In genomic region chr13:104008571-104009435, GRCh38 we compare ENCODE assay signal across 16 cellular contexts.
DNase-seq lines count a peak whose midpoint lies in the region; ATAC-seq lines count a peak whose summit lies in the region.
"Had no signal": no experiment of that assay in that cellular context is flagged by ENCODE, and none has a peak within 500 bp of the region (broad histone marks: within the 10 kb centered on the region; RNA-seq: fewer than 3 reads in every experiment).

No MANE protein-coding gene starts in this region.

- intact Hi-C loops in posterior vena cava (cut with DNase I), result no loop called here

- DNase-seq in DMS114 treated with DMSO at 0.1 percent for 48 hours (lab: John Stamatoyannopoulos, UW; ENCODE audit: unreplicated experiment) (peak; percentile 78), SHP77 treated with DMSO at 0.1 percent for 48 hours (lab: John Stamatoyannopoulos, UW) (peak; percentile 96), dermis microvascular lymphatic vessel endothelial cell (ENCODE audit: low read depth in 2 of 2) (peak; percentile 3 to 81), lung microvascular endothelial cell (ENCODE audit: low read depth in 2 of 2) (peak; percentile 8 to 92), posterior vena cava (ENCODE audit: low spot score) (no peak), NCI-H2029 treated with DMSO at 0.1 percent for 48 hours (lab: John Stamatoyannopoulos, UW) (no peak)
- DNase-seq in activated CD8-positive, alpha-beta memory T cell treated with anti-CD3 and anti-CD28 coated beads, Interleukin-2, amount 50 U/mL, for 4 hours, result no peak
- DNase-seq: activated CD4-positive, alpha-beta T cell treated with anti-CD3 and anti-CD28 coated beads, Interleukin-2, amount 10 ng/mL, durations not matched to agents 24 days and 14 days; activated naive CD8-positive, alpha-beta T cell treated with anti-CD3 and anti-CD28 coated beads for 36 hours; COR-L47; erythroblast; NCI-H2107; stimulated activated naive CD4-positive, alpha-beta T cell treated with Interleukin-2 at 50 U/mL for 16 hours had no signal

- ATAC-seq in HG02852 (IDR thresholded peaks at IDR 0.05; ENCODE audit: unreplicated experiment), result no peak
- ATAC-seq: GM12878, HCT116 had no signal

Comparison
In these comparisons a context has a peak if more than half of its experiments do, and no peak if none do; other contexts are left out.
1. DNase-seq: peak in DMS114 treated with DMSO at 0.1 percent for 48 hours (single experiment), SHP77 treated with DMSO at 0.1 percent for 48 hours (single experiment), dermis microvascular lymphatic vessel endothelial cell (2 of 2) and lung microvascular endothelial cell (2 of 2); none in posterior vena cava (single experiment), NCI-H2029 treated with DMSO at 0.1 percent for 48 hours (single experiment) and activated CD8-positive, alpha-beta memory T cell treated with anti-CD3 and anti-CD28 coated beads, Interleukin-2, amount 50 U/mL, for 4 hours (single experiment).